Comparison of ENCODE assay signal across 1 cellular context in genomic region chr22:39469681-39470461, GRCh38.
TF ChIP-seq lines count a peak whose summit lies in the region.

No MANE protein-coding gene starts in this region.

TF ChIP-seq in HepG2, 621 proteins besides CTCF, POLR2A, EP300 and RAD21 (continued from another document and continues in another):
- peak; percentile 65; the same call in 1 of the 2 replicates for TF ChIP-seq ARID5B (CRISPR knock-in tag; IDR thresholded peaks at IDR 0.05)
- TF ChIP-seq HDAC6 (IDR thresholded peaks at IDR 0.05; ENCODE audit: low read depth, low read length), result no peak
- TF ChIP-seq TFDP2 (CRISPR knock-in tag; IDR thresholded peaks at IDR 0.05), result no peak
- peak; percentile 61; the same call in 1 of the 2 replicates for TF ChIP-seq KAT7 (CRISPR knock-in tag; IDR thresholded peaks at IDR 0.05; ENCODE audit: borderline replicate concordance)
- TF ChIP-seq PPARG (CRISPR knock-in tag; conservative IDR thresholded peaks at IDR 0.05), result no peak
- TF ChIP-seq ZNF256 (CRISPR knock-in tag; conservative IDR thresholded peaks at IDR 0.05), result 0 out of 2 replicates have a peak, but pooled peaks have one; percentile 44
- no peak for TF ChIP-seq CHCHD3 (CRISPR knock-in tag; IDR thresholded peaks at IDR 0.05)
- no peak for TF ChIP-seq ZNF354B (CRISPR knock-in tag; IDR thresholded peaks at IDR 0.05)
- TF ChIP-seq CCAR2 (optimal IDR thresholded peaks at IDR 0.05; ENCODE audit: low read depth, low read length), result no peak
- no peak for TF ChIP-seq PRMT3 (CRISPR knock-in tag; IDR thresholded peaks at IDR 0.05; ENCODE audit: borderline replicate concordance, low read depth)
- no peak for TF ChIP-seq ATAD3A (CRISPR knock-in tag; IDR thresholded peaks at IDR 0.05)
- no peak for TF ChIP-seq RFXANK (CRISPR knock-in tag; IDR thresholded peaks at IDR 0.05)
- no peak for TF ChIP-seq NFIC (IDR thresholded peaks at IDR 0.05; ENCODE audit: low read length)
- TF ChIP-seq ADNP (CRISPR knock-in tag; IDR thresholded peaks at IDR 0.05), result no peak
- TF ChIP-seq ZNF737 (CRISPR knock-in tag; IDR thresholded peaks at IDR 0.05; ENCODE audit: borderline replicate concordance), result no peak
- no peak for TF ChIP-seq HMG20B (CRISPR knock-in tag; conservative IDR thresholded peaks at IDR 0.05)
- TF ChIP-seq ZNF878 (CRISPR knock-in tag; IDR thresholded peaks at IDR 0.05), result no peak
- TF ChIP-seq SIX1 (CRISPR knock-in tag; IDR thresholded peaks at IDR 0.05; ENCODE audit: borderline replicate concordance), result no peak
- no peak for TF ChIP-seq ZNF232 (CRISPR knock-in tag; IDR thresholded peaks at IDR 0.05; ENCODE audit: borderline replicate concordance)
- no peak for TF ChIP-seq ZNF329 (CRISPR knock-in tag; IDR thresholded peaks at IDR 0.05; ENCODE audit: low read depth)
- no peak for TF ChIP-seq MTF1 (CRISPR knock-in tag; IDR thresholded peaks at IDR 0.05)
- TF ChIP-seq, protein P1, sequence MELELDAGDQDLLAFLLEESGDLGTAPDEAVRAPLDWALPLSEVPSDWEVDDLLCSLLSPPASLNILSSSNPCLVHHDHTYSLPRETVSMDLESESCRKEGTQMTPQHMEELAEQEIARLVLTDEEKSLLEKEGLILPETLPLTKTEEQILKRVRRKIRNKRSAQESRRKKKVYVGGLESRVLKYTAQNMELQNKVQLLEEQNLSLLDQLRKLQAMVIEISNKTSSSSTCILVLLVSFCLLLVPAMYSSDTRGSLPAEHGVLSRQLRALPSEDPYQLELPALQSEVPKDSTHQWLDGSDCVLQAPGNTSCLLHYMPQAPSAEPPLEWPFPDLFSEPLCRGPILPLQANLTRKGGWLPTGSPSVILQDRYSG (CRISPR knock-in tag; IDR thresholded peaks at IDR 0.05), result no peak
- TF ChIP-seq ZSCAN5A (CRISPR knock-in tag; IDR thresholded peaks at IDR 0.05; ENCODE audit: borderline replicate concordance), result no peak
- no peak; the same call in 1 of the 2 replicates for TF ChIP-seq HOMEZ (CRISPR knock-in tag; IDR thresholded peaks at IDR 0.05; ENCODE audit: low read depth)
- TF ChIP-seq ZBTB42 (CRISPR knock-in tag; IDR thresholded peaks at IDR 0.05), result no peak; the same call in 1 of the 2 replicates
- TF ChIP-seq ZMAT3 (CRISPR knock-in tag; conservative IDR thresholded peaks at IDR 0.05), result no peak
- no peak; the same call in 1 of the 2 replicates for TF ChIP-seq ZBTB21 (CRISPR knock-in tag; IDR thresholded peaks at IDR 0.05)
- TF ChIP-seq, protein P2, sequence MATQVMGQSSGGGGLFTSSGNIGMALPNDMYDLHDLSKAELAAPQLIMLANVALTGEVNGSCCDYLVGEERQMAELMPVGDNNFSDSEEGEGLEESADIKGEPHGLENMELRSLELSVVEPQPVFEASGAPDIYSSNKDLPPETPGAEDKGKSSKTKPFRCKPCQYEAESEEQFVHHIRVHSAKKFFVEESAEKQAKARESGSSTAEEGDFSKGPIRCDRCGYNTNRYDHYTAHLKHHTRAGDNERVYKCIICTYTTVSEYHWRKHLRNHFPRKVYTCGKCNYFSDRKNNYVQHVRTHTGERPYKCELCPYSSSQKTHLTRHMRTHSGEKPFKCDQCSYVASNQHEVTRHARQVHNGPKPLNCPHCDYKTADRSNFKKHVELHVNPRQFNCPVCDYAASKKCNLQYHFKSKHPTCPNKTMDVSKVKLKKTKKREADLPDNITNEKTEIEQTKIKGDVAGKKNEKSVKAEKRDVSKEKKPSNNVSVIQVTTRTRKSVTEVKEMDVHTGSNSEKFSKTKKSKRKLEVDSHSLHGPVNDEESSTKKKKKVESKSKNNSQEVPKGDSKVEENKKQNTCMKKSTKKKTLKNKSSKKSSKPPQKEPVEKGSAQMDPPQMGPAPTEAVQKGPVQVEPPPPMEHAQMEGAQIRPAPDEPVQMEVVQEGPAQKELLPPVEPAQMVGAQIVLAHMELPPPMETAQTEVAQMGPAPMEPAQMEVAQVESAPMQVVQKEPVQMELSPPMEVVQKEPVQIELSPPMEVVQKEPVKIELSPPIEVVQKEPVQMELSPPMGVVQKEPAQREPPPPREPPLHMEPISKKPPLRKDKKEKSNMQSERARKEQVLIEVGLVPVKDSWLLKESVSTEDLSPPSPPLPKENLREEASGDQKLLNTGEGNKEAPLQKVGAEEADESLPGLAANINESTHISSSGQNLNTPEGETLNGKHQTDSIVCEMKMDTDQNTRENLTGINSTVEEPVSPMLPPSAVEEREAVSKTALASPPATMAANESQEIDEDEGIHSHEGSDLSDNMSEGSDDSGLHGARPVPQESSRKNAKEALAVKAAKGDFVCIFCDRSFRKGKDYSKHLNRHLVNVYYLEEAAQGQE (IDR thresholded peaks at IDR 0.05; ENCODE audit: borderline replicate concordance in 1 of 2, low read depth in 1 of 2, low read length in 2 of 2), result peak in 1 of 2 experiments; percentile 12; a peak in 1 of 4 replicates
- no peak for TF ChIP-seq ZNF367 (CRISPR knock-in tag; IDR thresholded peaks at IDR 0.05; ENCODE audit: borderline replicate concordance)
- TF ChIP-seq, protein P3, sequence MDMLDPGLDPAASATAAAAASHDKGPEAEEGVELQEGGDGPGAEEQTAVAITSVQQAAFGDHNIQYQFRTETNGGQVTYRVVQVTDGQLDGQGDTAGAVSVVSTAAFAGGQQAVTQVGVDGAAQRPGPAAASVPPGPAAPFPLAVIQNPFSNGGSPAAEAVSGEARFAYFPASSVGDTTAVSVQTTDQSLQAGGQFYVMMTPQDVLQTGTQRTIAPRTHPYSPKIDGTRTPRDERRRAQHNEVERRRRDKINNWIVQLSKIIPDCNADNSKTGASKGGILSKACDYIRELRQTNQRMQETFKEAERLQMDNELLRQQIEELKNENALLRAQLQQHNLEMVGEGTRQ (IDR thresholded peaks at IDR 0.05; ENCODE audit: low read depth, low read length), result no peak
- TF ChIP-seq, protein P3 (CRISPR knock-in tag; IDR thresholded peaks at IDR 0.05; ENCODE audit: borderline replicate concordance), result no peak
- TF ChIP-seq KDM3A (CRISPR knock-in tag; IDR thresholded peaks at IDR 0.05; ENCODE audit: low read depth), result peak; percentile 63; the same call in 1 of the 2 replicates
- TF ChIP-seq CENPT (CRISPR knock-in tag; IDR thresholded peaks at IDR 0.05; ENCODE audit: low read depth), result no peak; the same call in none of the 2 replicates
- TF ChIP-seq SAP130 (CRISPR knock-in tag; IDR thresholded peaks at IDR 0.05; ENCODE audit: low read depth), result peak; percentile 71
- TF ChIP-seq, protein P4, sequence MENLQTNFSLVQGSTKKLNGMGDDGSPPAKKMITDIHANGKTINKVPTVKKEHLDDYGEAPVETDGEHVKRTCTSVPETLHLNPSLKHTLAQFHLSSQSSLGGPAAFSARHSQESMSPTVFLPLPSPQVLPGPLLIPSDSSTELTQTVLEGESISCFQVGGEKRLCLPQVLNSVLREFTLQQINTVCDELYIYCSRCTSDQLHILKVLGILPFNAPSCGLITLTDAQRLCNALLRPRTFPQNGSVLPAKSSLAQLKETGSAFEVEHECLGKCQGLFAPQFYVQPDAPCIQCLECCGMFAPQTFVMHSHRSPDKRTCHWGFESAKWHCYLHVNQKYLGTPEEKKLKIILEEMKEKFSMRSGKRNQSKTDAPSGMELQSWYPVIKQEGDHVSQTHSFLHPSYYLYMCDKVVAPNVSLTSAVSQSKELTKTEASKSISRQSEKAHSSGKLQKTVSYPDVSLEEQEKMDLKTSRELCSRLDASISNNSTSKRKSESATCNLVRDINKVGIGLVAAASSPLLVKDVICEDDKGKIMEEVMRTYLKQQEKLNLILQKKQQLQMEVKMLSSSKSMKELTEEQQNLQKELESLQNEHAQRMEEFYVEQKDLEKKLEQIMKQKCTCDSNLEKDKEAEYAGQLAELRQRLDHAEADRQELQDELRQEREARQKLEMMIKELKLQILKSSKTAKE (CRISPR knock-in tag; IDR thresholded peaks at IDR 0.05; ENCODE audit: borderline replicate concordance), result peak; percentile 90
- TF ChIP-seq, protein P5, sequence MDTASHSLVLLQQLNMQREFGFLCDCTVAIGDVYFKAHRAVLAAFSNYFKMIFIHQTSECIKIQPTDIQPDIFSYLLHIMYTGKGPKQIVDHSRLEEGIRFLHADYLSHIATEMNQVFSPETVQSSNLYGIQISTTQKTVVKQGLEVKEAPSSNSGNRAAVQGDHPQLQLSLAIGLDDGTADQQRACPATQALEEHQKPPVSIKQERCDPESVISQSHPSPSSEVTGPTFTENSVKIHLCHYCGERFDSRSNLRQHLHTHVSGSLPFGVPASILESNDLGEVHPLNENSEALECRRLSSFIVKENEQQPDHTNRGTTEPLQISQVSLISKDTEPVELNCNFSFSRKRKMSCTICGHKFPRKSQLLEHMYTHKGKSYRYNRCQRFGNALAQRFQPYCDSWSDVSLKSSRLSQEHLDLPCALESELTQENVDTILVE (CRISPR knock-in tag; IDR thresholded peaks at IDR 0.05), result no peak; the same call in 1 of the 2 replicates
- TF ChIP-seq POLR2G (IDR thresholded peaks at IDR 0.05; ENCODE audit: low read depth, low read length), result no peak
- no peak; the same call in 1 of the 2 replicates for TF ChIP-seq MTERF4 (CRISPR knock-in tag; IDR thresholded peaks at IDR 0.05)
- TF ChIP-seq STAT5B (CRISPR knock-in tag; IDR thresholded peaks at IDR 0.05), result no peak
